ENCODE assay signal across 8 cellular contexts in the genomic region with DNA sequence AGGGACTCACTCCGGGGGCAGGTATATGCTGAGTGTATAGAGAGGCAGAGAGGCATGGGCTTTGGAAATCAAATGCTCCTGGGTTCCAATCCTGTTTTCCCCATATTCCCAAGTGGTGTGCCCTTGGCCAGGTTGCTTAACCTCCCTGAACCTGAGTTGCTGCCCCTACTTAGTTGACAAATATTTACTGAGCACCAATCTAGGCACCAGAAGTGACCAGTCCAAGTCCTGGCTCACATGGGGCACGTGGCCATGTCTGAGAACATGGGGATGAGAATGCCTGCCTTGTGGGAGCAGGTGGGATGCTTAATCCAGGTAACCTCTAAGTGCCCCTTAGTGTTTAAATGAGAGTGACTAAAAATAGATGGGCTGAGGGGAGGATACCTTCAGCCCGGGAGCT. TPM values are rescaled to one million over a fixed set of nuclear protein-coding genes. Genes with fewer than 3 reads are reported as not detected.
DNase-seq lines count a peak whose midpoint lies in the region; ATAC-seq and TF ChIP-seq lines count a peak whose summit lies in the region.
"Had no signal": no experiment of that assay in that cellular context is flagged by ENCODE, and none has a peak within 500 bp of the region (broad histone marks: within the 10 kb centered on the region; RNA-seq: fewer than 3 reads in every experiment).

No MANE protein-coding gene starts in this region.

- H2AFZ ChIP-seq in GM23338: no peak overlapping the region

- no peaks in the 10 kb centered on the region for H3K9me3 ChIP-seq in skeletal muscle tissue (ENCODE audit: control insufficient read depth in 3 of 3, low read length in 3 of 3)
- H3K9me3 ChIP-seq: uterus had no signal

- peaks cover 28% of the 10 kb centered on the region for H4K20me1 ChIP-seq in GM23338 (replicated peaks; ENCODE audit: insufficient read depth)

- peak overlapping the region; percentile 76; the same call in 2 of the 3 replicates for H3K4me3 Mint-ChIP-seq in GM23338
- H3K4me3 Mint-ChIP-seq in activated CD4-positive, alpha-beta memory T cell treated with anti-CD3 and anti-CD28 coated beads, Interleukin-2, amount 10 ng/mL, durations not matched to agents 7 days and 5 days: peak overlapping the region; percentile 80

- H3F3A ChIP-seq in GM23338 (replicated peaks; ENCODE audit: low read depth): peaks cover 54% of the 10 kb centered on the region

- peaks cover 67% of the 10 kb centered on the region for H3K4me1 Mint-ChIP-seq in GM23338
- H3K4me1 Mint-ChIP-seq in activated CD4-positive, alpha-beta memory T cell treated with anti-CD3 and anti-CD28 coated beads, Interleukin-2, amount 10 ng/mL, durations not matched to agents 7 days and 5 days: peaks cover 61% of the 10 kb centered on the region

- ATAC-seq in GM23338: no peak
- no peak for ATAC-seq in GM19328 (IDR thresholded peaks at IDR 0.05; ENCODE audit: unreplicated experiment)

- H3K27me3 Mint-ChIP-seq in GM23338 (ENCODE audit: insufficient read depth, low read depth, poor library complexity): peaks cover 36% of the 10 kb centered on the region
- no peaks in the 10 kb centered on the region for H3K27me3 Mint-ChIP-seq in activated CD4-positive, alpha-beta memory T cell treated with anti-CD3 and anti-CD28 coated beads, Interleukin-2, amount 10 ng/mL, durations not matched to agents 7 days and 5 days

- TF ChIP-seq CTCF in GM23338 (conservative IDR thresholded peaks at IDR 0.05; ENCODE audit: low read depth in 2 of 2): no peak
- no peak for TF ChIP-seq CTCF in fibroblast of pulmonary artery (IDR thresholded peaks at IDR 0.05; ENCODE audit: low read length, missing control alignments)

- peak overlapping the region; percentile 54; the same call in 1 of the 2 replicates for H3K27ac Mint-ChIP-seq in GM23338
- peak overlapping the region; percentile 93 for H3K27ac Mint-ChIP-seq in activated CD4-positive, alpha-beta memory T cell treated with anti-CD3 and anti-CD28 coated beads, Interleukin-2, amount 10 ng/mL, durations not matched to agents 7 days and 5 days

- DNase-seq in GM23338 (ENCODE audit: low spot score) (no peak), fibroblast of pulmonary artery (ENCODE audit: low read depth) (peak; percentile 42), NCI-H2196 (lab: John Stamatoyannopoulos, UW; ENCODE audit: unreplicated experiment) (no peak), HPDE6-E6E7 (ENCODE audit: extremely low spot score) (no peak)
- DNase-seq in activated CD4-positive, alpha-beta memory T cell treated with anti-CD3 and anti-CD28 coated beads, Interleukin-2, amount 10 ng/mL, durations not matched to agents 7 days and 5 days: no peak
- DNase-seq: uterus had no signal

- H3K9ac ChIP-seq in skeletal muscle tissue (ENCODE audit: low read depth in 1 of 3, low read length in 3 of 3): peak overlapping the region in 2 of 3 donors; percentile 57 to 77

- H3K36me3 Mint-ChIP-seq in GM23338 (ENCODE audit: low read depth): peaks cover 39% of the 10 kb centered on the region
- H3K36me3 Mint-ChIP-seq in activated CD4-positive, alpha-beta memory T cell treated with anti-CD3 and anti-CD28 coated beads, Interleukin-2, amount 10 ng/mL, durations not matched to agents 7 days and 5 days (ENCODE audit: low read depth): peaks cover 48% of the 10 kb centered on the region

- H3K9me3 Mint-ChIP-seq in GM23338: no peaks in the 10 kb centered on the region
- H3K9me3 Mint-ChIP-seq in activated CD4-positive, alpha-beta memory T cell treated with anti-CD3 and anti-CD28 coated beads, Interleukin-2, amount 10 ng/mL, durations not matched to agents 7 days and 5 days: no peaks in the 10 kb centered on the region

- H3K27ac ChIP-seq in GM23338 (ENCODE audit: low read depth) (no peak overlapping the region), skeletal muscle tissue (ENCODE audit: low read depth, low read length) (peak overlapping the region; percentile 96)

- H3K36me3 ChIP-seq in GM23338 (ENCODE audit: insufficient read depth) (peaks cover 12% of the 10 kb centered on the region; the same call in 1 of the 2 replicates), skeletal muscle tissue (ENCODE audit: control insufficient read depth in 3 of 3, insufficient read depth in 3 of 3, low read length in 3 of 3) (peaks cover 6 to 14% (median 11%) of the 10 kb centered on the region in 3 donors)
- H3K36me3 ChIP-seq: uterus had no signal

- CTCF ChIA-PET in activated CD4-positive, alpha-beta memory T cell treated with anti-CD3 and anti-CD28 coated beads, Interleukin-2, amount 10 ng/mL, durations not matched to agents 7 days and 5 days (lab: Charles Lee): interaction anchor here (0.7 to 2.6 kb wide), 4 partner anchors 64 to 104 kb away, joined by 3 to 11 read pairs (median 7); no protein-coding TSS in a partner anchor

- H3K9me2 ChIP-seq in GM23338 (ENCODE audit: insufficient read depth): no peaks in the 10 kb centered on the region

- POLR2A ChIA-PET in activated CD4-positive, alpha-beta memory T cell treated with anti-CD3 and anti-CD28 coated beads, Interleukin-2, amount 10 ng/mL, durations not matched to agents 7 days and 5 days (lab: Charles Lee): interaction anchor here (1.0 to 6.4 kb wide), 9 partner anchors 26 to 105 kb away, joined by 3 to 68 read pairs (median 5); no protein-coding TSS in a partner anchor

- peak overlapping the region; percentile 76 for H3K4me2 ChIP-seq in GM23338

- peak overlapping the region; percentile 39 for H3K4me3 ChIP-seq in GM23338
- H3K4me3 ChIP-seq in fibroblast of pulmonary artery (replicated peaks; ENCODE audit: low read depth, low read length): no peak overlapping the region
- no peak overlapping the region for H3K4me3 ChIP-seq in skeletal muscle tissue (ENCODE audit: low read length in 3 of 3)
- H3K4me3 ChIP-seq: uterus had no signal

- peaks cover 34% of the 10 kb centered on the region for H3K79me2 ChIP-seq in GM23338 (replicated peaks; ENCODE audit: insufficient read depth)

- H3K27me3 ChIP-seq in GM23338 (ENCODE audit: insufficient read depth) (peaks cover 34% of the 10 kb centered on the region), skeletal muscle tissue (ENCODE audit: control insufficient read depth in 3 of 3, insufficient read depth in 3 of 3, low read length in 3 of 3) (no peaks in the 10 kb centered on the region)
- H3K27me3 ChIP-seq: uterus had no signal

- H3K4me1 ChIP-seq in GM23338 (ENCODE audit: insufficient read depth): peaks cover 62% of the 10 kb centered on the region
- peaks cover 67 to 77% (median 74%) of the 10 kb centered on the region in 3 donors for H3K4me1 ChIP-seq in skeletal muscle tissue (ENCODE audit: control insufficient read depth in 3 of 3, insufficient read depth in 3 of 3, low read length in 3 of 3)

TF ChIP-seq in GM23338, 12 proteins besides CTCF, POLR2A, EP300 and RAD21 (continues in another document):
- no peak for TF ChIP-seq POLR2AphosphoS5 (IDR thresholded peaks at IDR 0.05; ENCODE audit: low read depth)
- TF ChIP-seq CREB1 (CRISPR knock-in tag; IDR thresholded peaks at IDR 0.05; ENCODE audit: low read depth): no peak
- no peak for TF ChIP-seq ZNF331 (CRISPR knock-in tag; IDR thresholded peaks at IDR 0.05; ENCODE audit: low read depth)
- TF ChIP-seq STAT1 (IDR thresholded peaks at IDR 0.05; ENCODE audit: unreplicated experiment): no peak

RNA-seq across cellular contexts. Expression of gene SOCS3, which starts 4.2 kb away (rescaled TPM):
- 25.1 and 32.9 TPM in 2 replicates for total RNA-seq in GM23338 (2014; rRNA removed; shearing (Covaris generic))
- polyA plus RNA-seq in GM23338 (2016; fragmentation: Nextera tagmentation; extraction: Ambion mirVana): 13.2 TPM in 2 replicates
- total RNA-seq in activated CD4-positive, alpha-beta memory T cell treated with anti-CD3 and anti-CD28 coated beads, Interleukin-2, amount 10 ng/mL, durations not matched to agents 7 days and 5 days: 10 to 100 TPM; 68.7 to 69.8 TPM
- 15.7 TPM for total RNA-seq in skeletal muscle tissue

RNA-seq across cellular contexts. Expression of gene PGS1, which starts 22.7 kb away (rescaled TPM):
- 65.8 and 67.1 TPM in 2 replicates for total RNA-seq in GM23338 (2014; rRNA removed; shearing (Covaris generic))
- 42.5 and 43.9 TPM in 2 replicates for polyA plus RNA-seq in GM23338 (2016; fragmentation: Nextera tagmentation; extraction: Ambion mirVana)
- total RNA-seq in activated CD4-positive, alpha-beta memory T cell treated with anti-CD3 and anti-CD28 coated beads, Interleukin-2, amount 10 ng/mL, durations not matched to agents 7 days and 5 days: 10 to 100 TPM; 70.7 to 75.5 TPM
- total RNA-seq in skeletal muscle tissue: 15.1 TPM
